Comparison of ENCODE assay signal across 11 cellular contexts in the genomic region with DNA sequence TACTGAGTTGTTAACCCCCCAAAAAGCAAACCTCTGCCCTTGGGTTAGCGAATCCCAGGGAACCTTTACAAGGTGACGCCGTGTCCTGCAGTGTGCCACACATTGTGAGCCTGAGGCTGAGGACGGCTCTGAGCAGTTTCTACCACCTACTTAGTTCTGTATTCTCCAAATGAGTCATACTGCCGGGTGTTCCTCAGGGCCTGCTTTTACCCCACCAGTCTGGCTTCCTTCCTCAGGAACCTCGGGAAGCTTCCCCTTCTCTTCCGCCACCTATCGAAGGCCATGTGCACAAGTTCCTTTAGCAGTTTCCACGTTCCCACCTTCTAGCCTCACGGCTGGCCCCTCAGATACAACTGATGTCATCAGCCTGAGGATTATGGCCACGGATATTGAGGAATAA.
DNase-seq lines count a peak whose midpoint lies in the region; ATAC-seq and TF ChIP-seq lines count a peak whose summit lies in the region.
"Had no signal": no experiment of that assay in that cellular context is flagged by ENCODE, and none has a peak within 500 bp of the region (broad histone marks: within the 10 kb centered on the region; RNA-seq: fewer than 3 reads in every experiment).

No MANE protein-coding gene starts in this region.

- H3K36me3 Mint-ChIP-seq in activated CD4-positive, alpha-beta T cell treated with anti-CD3 and anti-CD28 coated beads for 36 hours (ENCODE audit: low read depth), result peaks cover 2% of the 10 kb centered on the region

- no peak overlapping the region for H3K4me3 ChIP-seq in psoas muscle
- H3K4me3 ChIP-seq: pancreas had no signal

- 69 to 78% (median 78%) methylated on average over 11 of the region's 11 CpGs for WGBS in psoas muscle, 3 donors

- peak; percentile 35 for DNase-seq in activated CD4-positive, alpha-beta T cell treated with anti-CD3 and anti-CD28 coated beads for 36 hours
- no peak for DNase-seq in activated CD4-positive, alpha-beta T cell treated with anti-CD3 and anti-CD28 coated beads, Interleukin-2, amount 50 U/mL, for 4 hours
- DNase-seq in astrocyte of the hippocampus (ENCODE audit: low read depth, low spot score) (peak; percentile 11), psoas muscle (no peak), COLO829 (ENCODE audit: low spot score) (no peak)
- DNase-seq: 8988T, pancreas had no signal

- no peaks in the 10 kb centered on the region for H3K9me3 ChIP-seq in psoas muscle
- H3K9me3 ChIP-seq: pancreas had no signal

- CTCF ChIA-PET in activated CD4-positive, alpha-beta T cell treated with anti-CD3 and anti-CD28 coated beads for 36 hours (lab: Charles Lee), result interaction anchor here (1.0 kb wide), 1 partner anchor 8 kb away, joined by 4 read pairs; no protein-coding TSS in a partner anchor

- TF ChIP-seq CTCF in psoas muscle (IDR thresholded peaks at IDR 0.05), result no peak

- H3K4me1 ChIP-seq in psoas muscle, result no peaks in the 10 kb centered on the region
- H3K4me1 ChIP-seq: pancreas had no signal

- no peak overlapping the region for H3K27ac Mint-ChIP-seq in activated CD4-positive, alpha-beta T cell treated with anti-CD3 and anti-CD28 coated beads for 36 hours
- H3K27ac Mint-ChIP-seq: T-cell had no signal

- no peaks in the 10 kb centered on the region for H3K4me1 Mint-ChIP-seq in activated CD4-positive, alpha-beta T cell treated with anti-CD3 and anti-CD28 coated beads for 36 hours
- H3K4me1 Mint-ChIP-seq: T-cell had no signal

- H3K4me3 Mint-ChIP-seq in activated CD4-positive, alpha-beta T cell treated with anti-CD3 and anti-CD28 coated beads for 36 hours, result no peak overlapping the region
- H3K4me3 Mint-ChIP-seq: T-cell had no signal

- ATAC-seq in activated CD4-positive, alpha-beta T cell treated with anti-CD3 and anti-CD28 coated beads for 36 hours, result peak; percentile 74
- peak; percentile 90 for ATAC-seq in HG02870 (IDR thresholded peaks at IDR 0.05; ENCODE audit: unreplicated experiment)
- ATAC-seq in psoas muscle, result peak in 3 of 4 donors; percentile 37 to 64 (median 60)
- ATAC-seq in GM18498 (IDR thresholded peaks at IDR 0.05; ENCODE audit: unreplicated experiment), result no peak
- ATAC-seq in HG02840 (IDR thresholded peaks at IDR 0.05; ENCODE audit: low FRiP score, unreplicated experiment), result no peak
- ATAC-seq: T-cell had no signal

- intact Hi-C loops in activated CD4-positive, alpha-beta T cell treated with anti-CD3 and anti-CD28 coated beads for 36 hours (cut with DNase I, micrococcal nuclease), result no loop called here
- intact Hi-C loops in psoas muscle (cut with DNase I), result loop anchor here (5.0 to 10.0 kb wide), 2 partner anchors 264 to 281 kb away; a partner anchor contains a TSS

- peaks cover 3 to 36% of the 10 kb centered on the region in 2 donors for H3K36me3 ChIP-seq in psoas muscle (ENCODE audit: insufficient read depth in 1 of 2, low read depth in 1 of 2)
- H3K36me3 ChIP-seq: pancreas had no signal

- POLR2A ChIA-PET in activated CD4-positive, alpha-beta T cell treated with anti-CD3 and anti-CD28 coated beads for 36 hours (lab: Charles Lee), result no interaction called here

- H3K27ac ChIP-seq in psoas muscle, result no peak overlapping the region
- H3K27ac ChIP-seq: pancreas had no signal

- no peaks in the 10 kb centered on the region for H3K27me3 ChIP-seq in psoas muscle (ENCODE audit: insufficient read depth in 3 of 3, low read length in 2 of 3)
- H3K27me3 ChIP-seq: pancreas had no signal

- peaks cover 5% of the 10 kb centered on the region for H3K9me3 Mint-ChIP-seq in activated CD4-positive, alpha-beta T cell treated with anti-CD3 and anti-CD28 coated beads for 36 hours (ENCODE audit: low read depth)

- no peaks in the 10 kb centered on the region for H3K27me3 Mint-ChIP-seq in activated CD4-positive, alpha-beta T cell treated with anti-CD3 and anti-CD28 coated beads for 36 hours

Comparison
In these comparisons a context has a peak if more than half of its experiments do, and no peak if none do; other contexts are left out.
1. DNase-seq: peak in activated CD4-positive, alpha-beta T cell treated with anti-CD3 and anti-CD28 coated beads for 36 hours (single experiment) and astrocyte of the hippocampus (single experiment); none in activated CD4-positive, alpha-beta T cell treated with anti-CD3 and anti-CD28 coated beads, Interleukin-2, amount 50 U/mL, for 4 hours (0 of 2), psoas muscle (0 of 2) and COLO829 (single experiment).
2. ATAC-seq: peak in activated CD4-positive, alpha-beta T cell treated with anti-CD3 and anti-CD28 coated beads for 36 hours (single experiment), HG02870 (single experiment) and psoas muscle (3 of 4); none in GM18498 (single experiment) and HG02840 (single experiment).
3. intact Hi-C loops: an anchor here in psoas muscle (5.0 to 10.0 kb wide); none called in activated CD4-positive, alpha-beta T cell treated with anti-CD3 and anti-CD28 coated beads for 36 hours.